ENCODE assay signal across 28 cellular contexts in the genomic region with DNA sequence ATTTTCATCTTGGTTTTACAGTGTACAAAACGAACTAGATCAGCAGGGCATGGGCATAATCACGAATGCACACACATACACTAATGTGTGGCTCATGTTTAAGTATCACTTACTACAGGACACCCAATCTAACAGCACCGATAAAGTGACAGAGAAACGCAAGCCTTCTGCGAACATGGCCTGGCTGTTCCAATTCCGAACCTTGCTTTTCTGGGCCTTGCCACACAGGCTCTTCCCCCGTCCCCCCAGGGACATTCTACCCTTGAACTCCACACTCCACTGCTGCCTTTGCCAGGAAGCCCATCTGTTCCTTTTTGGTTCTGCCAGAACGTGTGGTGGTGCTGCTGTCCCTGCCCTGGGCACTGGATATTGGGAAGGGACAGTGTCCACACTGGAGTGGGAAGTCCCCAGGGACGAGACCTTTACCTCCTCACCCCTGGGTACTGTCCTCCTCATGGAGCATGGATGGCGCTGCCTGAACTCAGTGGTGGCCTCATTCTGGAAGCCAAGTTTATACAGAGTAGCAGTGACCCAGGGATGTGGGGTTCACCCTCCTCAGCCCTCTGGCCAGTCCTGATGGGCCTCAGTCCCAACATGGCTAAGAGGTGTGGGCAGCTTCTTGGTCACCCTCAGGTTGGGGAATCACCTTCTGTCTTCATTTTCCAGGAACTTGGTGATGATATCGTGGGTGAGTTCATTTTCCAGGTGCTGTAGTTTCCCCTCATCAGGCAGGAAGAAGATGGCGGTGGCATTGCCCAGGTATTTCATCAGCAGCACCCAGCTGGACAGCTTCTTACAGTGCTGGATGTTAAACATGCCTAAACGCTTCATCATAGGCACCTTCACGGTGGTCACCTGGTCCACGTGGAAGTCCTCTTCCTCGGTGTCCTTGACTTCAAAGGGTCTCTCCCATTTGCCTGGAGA. TPM values are rescaled to one million over a fixed set of nuclear protein-coding genes. Genes with fewer than 3 reads are reported as not detected.
DNase-seq lines count a peak whose midpoint lies in the region; ATAC-seq and TF ChIP-seq lines count a peak whose summit lies in the region.
"Had no signal": no experiment of that assay in that cellular context is flagged by ENCODE, and none has a peak within 500 bp of the region (broad histone marks: within the 10 kb centered on the region; RNA-seq: fewer than 3 reads in every experiment).

No MANE protein-coding gene starts in this region.

- no peaks in the 10 kb centered on the region for H3K36me3 Mint-ChIP-seq in activated naive CD4-positive, alpha-beta T cell treated with anti-CD3 and anti-CD28 coated beads, Interleukin-2, amount 50 U/mL, for 72 hours
- no peaks in the 10 kb centered on the region for H3K36me3 Mint-ChIP-seq in WTC11
- H3K36me3 Mint-ChIP-seq: activated naive CD8-positive, alpha-beta T cell treated with anti-CD3 and anti-CD28 coated beads, Interleukin-2, amount 10 ng/mL, durations not matched to agents 7 days and 5 days; immature natural killer cell had no signal

- H3K27me3 Mint-ChIP-seq in WTC11 (ENCODE audit: low read depth) = 0 out of 2 replicates have a peak, but pooled peaks cover 3% of the 10 kb centered on the region

- CTCF ChIA-PET in WTC11 (lab: Charles Lee) = interaction anchor here (1.1 to 1.2 kb wide), 2 partner anchors 17 to 169 kb away, joined by 3 read pairs; no protein-coding TSS in a partner anchor

- peak overlapping the region; percentile 67 to 74 for H3K27ac Mint-ChIP-seq in activated naive CD4-positive, alpha-beta T cell treated with anti-CD3 and anti-CD28 coated beads, Interleukin-2, amount 50 U/mL, for 72 hours
- H3K27ac Mint-ChIP-seq in WTC11 = no peak overlapping the region
- H3K27ac Mint-ChIP-seq: activated naive CD8-positive, alpha-beta T cell treated with anti-CD3 and anti-CD28 coated beads, Interleukin-2, amount 10 ng/mL, durations not matched to agents 7 days and 5 days; immature natural killer cell had no signal

- H3K9me3 ChIP-seq in effector memory CD4-positive, alpha-beta T cell (ENCODE audit: control insufficient read depth, low read length) = no peaks in the 10 kb centered on the region
- H3K9me3 ChIP-seq: left lung, psoas muscle, stomach, tibial artery had no signal

- peaks cover 19% of the 10 kb centered on the region for H3K4me1 Mint-ChIP-seq in WTC11
- H3K4me1 Mint-ChIP-seq: activated naive CD8-positive, alpha-beta T cell treated with anti-CD3 and anti-CD28 coated beads, Interleukin-2, amount 10 ng/mL, durations not matched to agents 7 days and 5 days; immature natural killer cell had no signal

- H3K27me3 ChIP-seq in effector memory CD4-positive, alpha-beta T cell (replicated peaks; ENCODE audit: control insufficient read depth, insufficient read depth, low read length, poor library complexity, severe bottlenecking) = no peaks in the 10 kb centered on the region
- H3K27me3 ChIP-seq: left lung, stomach had no signal

- no peaks in the 10 kb centered on the region for H3K4me1 ChIP-seq in effector memory CD4-positive, alpha-beta T cell (ENCODE audit: control insufficient read depth, insufficient read depth, low read length, poor library complexity, severe bottlenecking)
- H3K4me1 ChIP-seq: psoas muscle had no signal

- POLR2A ChIA-PET in WTC11 (lab: Charles Lee) = no interaction called here

- peak; percentile 46 to 73 for ATAC-seq in activated naive CD4-positive, alpha-beta T cell treated with anti-CD3 and anti-CD28 coated beads, Interleukin-2, amount 50 U/mL, for 72 hours
- ATAC-seq in WTC11 (no peak), HG02970 (IDR thresholded peaks at IDR 0.05; ENCODE audit: low FRiP score, unreplicated experiment) (no peak)
- ATAC-seq: left lung, psoas muscle had no signal

- no peak for TF ChIP-seq CTCF in WTC11 (IDR thresholded peaks at IDR 0.05)

- DNase-seq in activated naive CD4-positive, alpha-beta T cell treated with anti-CD3 and anti-CD28 coated beads, Interleukin-2, amount 50 U/mL, for 72 hours (ENCODE audit: low spot score in 2 of 2) = peak in 1 of 2 donors; percentile 57
- DNase-seq in activated naive CD4-positive, alpha-beta T cell treated with Interleukin-2 at 50 U/mL for 16 hours = no peak
- DNase-seq in WTC11 (ENCODE audit: low spot score) (no peak), kidney tubule cell (ENCODE audit: low spot score) (peak; percentile 39), AG08396 (ENCODE audit: low spot score) (no peak)
- no peak for DNase-seq in effector memory CD4-positive, alpha-beta T cell
- DNase-seq: ACHN; activated naive CD8-positive, alpha-beta T cell treated with anti-CD3 and anti-CD28 coated beads, Interleukin-2, amount 10 ng/mL, durations not matched to agents 7 days and 5 days; activated T-cell treated with anti-CD3 and anti-CD28 coated beads, Interleukin-2, amount 50 U/mL, for 48 hours; central memory CD4-positive, alpha-beta T cell; DMS53; hypothalamus; immature natural killer cell; KG1; MM.1S; NCI-H1417; NCI-H774; psoas muscle; RPMI8226; stomach; tibial artery had no signal

- H3K4me3 ChIP-seq in effector memory CD4-positive, alpha-beta T cell (ENCODE audit: insufficient read depth, low read depth, low read length, poor library complexity, severe bottlenecking) = no peak overlapping the region
- H3K4me3 ChIP-seq: left lung, psoas muscle, stomach, tibial artery had no signal

- H3K4me3 Mint-ChIP-seq in WTC11 = no peak overlapping the region
- H3K4me3 Mint-ChIP-seq: activated naive CD8-positive, alpha-beta T cell treated with anti-CD3 and anti-CD28 coated beads, Interleukin-2, amount 10 ng/mL, durations not matched to agents 7 days and 5 days; immature natural killer cell had no signal

- no peaks in the 10 kb centered on the region for H3K36me3 ChIP-seq in effector memory CD4-positive, alpha-beta T cell (ENCODE audit: control insufficient read depth, insufficient read depth, low read length)
- H3K36me3 ChIP-seq: tibial artery had no signal

- H3K27ac ChIP-seq in effector memory CD4-positive, alpha-beta T cell (ENCODE audit: insufficient read depth, low read length, poor library complexity, severe bottlenecking) = no peak overlapping the region
- H3K27ac ChIP-seq: left lung, psoas muscle, stomach, tibial artery had no signal

- no peaks in the 10 kb centered on the region for H3K9me3 Mint-ChIP-seq in activated naive CD4-positive, alpha-beta T cell treated with anti-CD3 and anti-CD28 coated beads, Interleukin-2, amount 50 U/mL, for 72 hours
- no peaks in the 10 kb centered on the region for H3K9me3 Mint-ChIP-seq in WTC11
- H3K9me3 Mint-ChIP-seq: activated naive CD8-positive, alpha-beta T cell treated with anti-CD3 and anti-CD28 coated beads, Interleukin-2, amount 10 ng/mL, durations not matched to agents 7 days and 5 days; immature natural killer cell had no signal

TF ChIP-seq in WTC11, 78 proteins besides CTCF, POLR2A, EP300 and RAD21:
- TF ChIP-seq GABPB1 (CRISPR knock-in tag; IDR thresholded peaks at IDR 0.05) = peak; percentile 70
- TF ChIP-seq, protein P1, sequence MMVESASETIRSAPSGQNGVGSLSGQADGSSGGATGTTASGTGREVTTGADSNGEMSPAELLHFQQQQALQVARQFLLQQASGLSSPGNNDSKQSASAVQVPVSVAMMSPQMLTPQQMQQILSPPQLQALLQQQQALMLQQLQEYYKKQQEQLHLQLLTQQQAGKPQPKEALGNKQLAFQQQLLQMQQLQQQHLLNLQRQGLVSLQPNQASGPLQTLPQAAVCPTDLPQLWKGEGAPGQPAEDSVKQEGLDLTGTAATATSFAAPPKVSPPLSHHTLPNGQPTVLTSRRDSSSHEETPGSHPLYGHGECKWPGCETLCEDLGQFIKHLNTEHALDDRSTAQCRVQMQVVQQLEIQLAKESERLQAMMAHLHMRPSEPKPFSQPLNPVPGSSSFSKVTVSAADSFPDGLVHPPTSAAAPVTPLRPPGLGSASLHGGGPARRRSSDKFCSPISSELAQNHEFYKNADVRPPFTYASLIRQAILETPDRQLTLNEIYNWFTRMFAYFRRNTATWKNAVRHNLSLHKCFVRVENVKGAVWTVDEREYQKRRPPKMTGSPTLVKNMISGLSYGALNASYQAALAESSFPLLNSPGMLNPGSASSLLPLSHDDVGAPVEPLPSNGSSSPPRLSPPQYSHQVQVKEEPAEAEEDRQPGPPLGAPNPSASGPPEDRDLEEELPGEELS (CRISPR knock-in tag; IDR thresholded peaks at IDR 0.05) = no peak

RNA-seq across cellular contexts. Expression of a gene that starts 7.9 kb away (rescaled TPM):
- 10 to 100 TPM in 1 of 2 donors, 1 to 10 TPM in 1; 1.5 to 29.9 TPM for total RNA-seq in activated naive CD4-positive, alpha-beta T cell treated with anti-CD3 and anti-CD28 coated beads, Interleukin-2, amount 50 U/mL, for 72 hours
- total RNA-seq in WTC11 (2021) = 5.1 to 7.2 TPM (median 6.8 TPM) in 3 replicates
- total RNA-seq: myocyte had no signal

RNA-seq across cellular contexts. Expression of a gene that starts 14.0 kb away (rescaled TPM):
- not detected for total RNA-seq in activated naive CD4-positive, alpha-beta T cell treated with anti-CD3 and anti-CD28 coated beads, Interleukin-2, amount 50 U/mL, for 72 hours
- not detected in 3 replicates for total RNA-seq in WTC11 (2021)
- total RNA-seq: activated naive CD8-positive, alpha-beta T cell treated with anti-CD3 and anti-CD28 coated beads, Interleukin-2, amount 10 ng/mL, durations not matched to agents 7 days and 5 days; astrocyte; HT1080; left lung; mesenteric fat pad; myocyte; psoas muscle; stomach; T-helper 1 cell treated with Interleukin-12 subunit alpha and Interleukin-12 subunit beta and Interleukin-4 antibody, amounts not matched to agents 30 ng/mL and 1 ng/mL, for 36 hours had no signal

RNA-seq across cellular contexts. Expression of a gene that starts 57.4 kb away (rescaled TPM):
- not detected for total RNA-seq in activated naive CD4-positive, alpha-beta T cell treated with anti-CD3 and anti-CD28 coated beads, Interleukin-2, amount 50 U/mL, for 72 hours
- total RNA-seq in WTC11 (2021) = 0.15 TPM in 1 of 3 replicates, not detected in the others
- total RNA-seq: activated naive CD8-positive, alpha-beta T cell treated with anti-CD3 and anti-CD28 coated beads, Interleukin-2, amount 10 ng/mL, durations not matched to agents 7 days and 5 days; astrocyte; left lung; mesenteric fat pad; myocyte; psoas muscle; stomach; T-helper 1 cell treated with Interleukin-12 subunit alpha and Interleukin-12 subunit beta and Interleukin-4 antibody, amounts not matched to agents 30 ng/mL and 1 ng/mL, for 36 hours had no signal

Comparison
In these comparisons a context has a peak if more than half of its experiments do, and no peak if none do; other contexts are left out.
1. ATAC-seq: peak in activated naive CD4-positive, alpha-beta T cell treated with anti-CD3 and anti-CD28 coated beads, Interleukin-2, amount 50 U/mL, for 72 hours (2 of 2); none in WTC11 (single experiment) and HG02970 (single experiment).